In genomic region chr21:45428534-45428933, GRCh38 we compare ENCODE assay signal across 1 cellular context.
TF ChIP-seq lines count a peak whose summit lies in the region.

No MANE protein-coding gene starts in this region.

TF ChIP-seq in HepG2, 621 proteins besides CTCF, POLR2A, EP300 and RAD21:
- TF ChIP-seq AFF4 (CRISPR knock-in tag; IDR thresholded peaks at IDR 0.05) (no peak), ZNF101 (CRISPR knock-in tag; IDR thresholded peaks at IDR 0.05; ENCODE audit: borderline replicate concordance, low read depth) (no peak), PRPF4 (IDR thresholded peaks at IDR 0.05; ENCODE audit: low read depth, low read length, poor library complexity, severe bottlenecking) (peak; percentile 37)
